ENCODE assay signal across 1 cellular context in the genomic region with DNA sequence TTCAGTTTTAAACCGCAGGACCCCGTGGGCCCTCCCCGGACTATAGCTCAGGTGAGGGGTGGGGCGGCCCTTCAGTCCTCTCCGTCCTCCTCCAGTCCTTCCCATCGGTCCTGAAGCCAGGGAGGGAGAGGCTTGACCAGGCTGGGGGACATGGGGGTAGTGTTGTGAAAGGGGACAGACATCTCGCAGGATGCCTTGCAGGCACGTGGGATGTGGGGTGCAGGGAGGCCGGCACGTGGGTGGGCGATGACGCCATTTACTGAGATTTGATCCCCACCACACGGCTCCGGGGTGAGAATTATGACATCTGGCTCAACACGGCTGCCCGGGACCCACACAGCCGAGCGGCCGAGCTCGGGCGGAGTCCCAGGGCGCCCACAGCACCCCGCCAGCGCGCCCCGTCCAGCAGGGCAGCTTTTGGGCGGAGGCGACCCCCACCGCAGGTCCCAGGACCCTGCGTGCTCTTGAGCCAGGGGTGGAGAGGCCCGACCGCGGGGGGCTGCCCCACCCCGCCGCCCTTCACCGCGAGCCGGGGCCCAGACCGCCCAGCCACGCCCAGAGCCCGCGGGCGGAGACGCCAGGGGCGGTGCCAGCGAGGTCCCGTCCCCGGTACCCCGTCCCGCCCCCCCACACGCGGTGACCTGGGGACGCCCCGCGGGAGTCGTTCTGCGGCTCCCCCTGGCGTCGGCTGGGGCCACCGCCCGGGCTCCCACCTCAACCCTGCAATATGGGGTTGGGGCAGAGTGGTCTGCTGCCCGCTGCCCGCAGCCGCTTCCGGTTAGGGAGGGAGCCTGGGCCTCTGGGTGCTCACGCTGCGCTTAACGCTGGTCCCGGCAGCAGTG.
TF ChIP-seq lines count a peak whose summit lies in the region.

No MANE protein-coding gene starts in this region.

TF ChIP-seq in HepG2, 621 proteins besides CTCF, POLR2A, EP300 and RAD21 (continued from another document and continues in another):
- TF ChIP-seq ZNF414 (CRISPR knock-in tag; IDR thresholded peaks at IDR 0.05) (no peak), ARHGAP35 (CRISPR knock-in tag; IDR thresholded peaks at IDR 0.05; ENCODE audit: borderline replicate concordance) (no peak), ZNF567 (CRISPR knock-in tag; IDR thresholded peaks at IDR 0.05; ENCODE audit: borderline replicate concordance) (no peak), KLF6 (CRISPR knock-in tag; IDR thresholded peaks at IDR 0.05) (no peak), MED13 (CRISPR knock-in tag; IDR thresholded peaks at IDR 0.05) (no peak), CREM (IDR thresholded peaks at IDR 0.05) (no peak), CREM (CRISPR knock-in tag; IDR thresholded peaks at IDR 0.05) (no peak), ZNF580 (CRISPR knock-in tag; IDR thresholded peaks at IDR 0.05; ENCODE audit: borderline replicate concordance, low read depth) (no peak), ARID3A (IDR thresholded peaks at IDR 0.05; ENCODE audit: low read depth, low read length) (no peak), RXRA (CRISPR knock-in tag; IDR thresholded peaks at IDR 0.05) (peak; percentile 55; the same call in 1 of the 2 replicates), IKZF4 (CRISPR knock-in tag; IDR thresholded peaks at IDR 0.05; ENCODE audit: borderline replicate concordance, low read depth, not compliant biosample characterization) (no peak), ZSCAN25 (CRISPR knock-in tag; IDR thresholded peaks at IDR 0.05) (peak; percentile 94), ATF3 (CRISPR knock-in tag; IDR thresholded peaks at IDR 0.05) (no peak), AGO2 (optimal IDR thresholded peaks at IDR 0.05; ENCODE audit: low read depth, low read length) (no peak), PRDM10 (CRISPR knock-in tag; IDR thresholded peaks at IDR 0.05; ENCODE audit: low read depth) (no peak), FOXC1 (CRISPR knock-in tag; IDR thresholded peaks at IDR 0.05; ENCODE audit: borderline replicate concordance) (no peak), TAF1 (CRISPR knock-in tag; IDR thresholded peaks at IDR 0.05) (no peak), POGZ (CRISPR knock-in tag; IDR thresholded peaks at IDR 0.05) (0 out of 2 replicates have a peak, but pooled peaks have one; percentile 15), ZNF446 (CRISPR knock-in tag; IDR thresholded peaks at IDR 0.05) (no peak), CEBPB (IDR thresholded peaks at IDR 0.05; ENCODE audit: borderline replicate concordance, low read depth, low read length) (no peak), ZFP62 (CRISPR knock-in tag; IDR thresholded peaks at IDR 0.05) (no peak), ZBTB21 (CRISPR knock-in tag; IDR thresholded peaks at IDR 0.05) (no peak), CHCHD3 (CRISPR knock-in tag; IDR thresholded peaks at IDR 0.05) (no peak), MIXL1 (CRISPR knock-in tag; IDR thresholded peaks at IDR 0.05) (no peak), ZNF17 (CRISPR knock-in tag; IDR thresholded peaks at IDR 0.05) (no peak), GRHL1 (CRISPR knock-in tag; conservative IDR thresholded peaks at IDR 0.05) (no peak), SP5 (CRISPR knock-in tag; IDR thresholded peaks at IDR 0.05; ENCODE audit: borderline replicate concordance, low read depth) (no peak)
- TF ChIP-seq, protein P1, sequence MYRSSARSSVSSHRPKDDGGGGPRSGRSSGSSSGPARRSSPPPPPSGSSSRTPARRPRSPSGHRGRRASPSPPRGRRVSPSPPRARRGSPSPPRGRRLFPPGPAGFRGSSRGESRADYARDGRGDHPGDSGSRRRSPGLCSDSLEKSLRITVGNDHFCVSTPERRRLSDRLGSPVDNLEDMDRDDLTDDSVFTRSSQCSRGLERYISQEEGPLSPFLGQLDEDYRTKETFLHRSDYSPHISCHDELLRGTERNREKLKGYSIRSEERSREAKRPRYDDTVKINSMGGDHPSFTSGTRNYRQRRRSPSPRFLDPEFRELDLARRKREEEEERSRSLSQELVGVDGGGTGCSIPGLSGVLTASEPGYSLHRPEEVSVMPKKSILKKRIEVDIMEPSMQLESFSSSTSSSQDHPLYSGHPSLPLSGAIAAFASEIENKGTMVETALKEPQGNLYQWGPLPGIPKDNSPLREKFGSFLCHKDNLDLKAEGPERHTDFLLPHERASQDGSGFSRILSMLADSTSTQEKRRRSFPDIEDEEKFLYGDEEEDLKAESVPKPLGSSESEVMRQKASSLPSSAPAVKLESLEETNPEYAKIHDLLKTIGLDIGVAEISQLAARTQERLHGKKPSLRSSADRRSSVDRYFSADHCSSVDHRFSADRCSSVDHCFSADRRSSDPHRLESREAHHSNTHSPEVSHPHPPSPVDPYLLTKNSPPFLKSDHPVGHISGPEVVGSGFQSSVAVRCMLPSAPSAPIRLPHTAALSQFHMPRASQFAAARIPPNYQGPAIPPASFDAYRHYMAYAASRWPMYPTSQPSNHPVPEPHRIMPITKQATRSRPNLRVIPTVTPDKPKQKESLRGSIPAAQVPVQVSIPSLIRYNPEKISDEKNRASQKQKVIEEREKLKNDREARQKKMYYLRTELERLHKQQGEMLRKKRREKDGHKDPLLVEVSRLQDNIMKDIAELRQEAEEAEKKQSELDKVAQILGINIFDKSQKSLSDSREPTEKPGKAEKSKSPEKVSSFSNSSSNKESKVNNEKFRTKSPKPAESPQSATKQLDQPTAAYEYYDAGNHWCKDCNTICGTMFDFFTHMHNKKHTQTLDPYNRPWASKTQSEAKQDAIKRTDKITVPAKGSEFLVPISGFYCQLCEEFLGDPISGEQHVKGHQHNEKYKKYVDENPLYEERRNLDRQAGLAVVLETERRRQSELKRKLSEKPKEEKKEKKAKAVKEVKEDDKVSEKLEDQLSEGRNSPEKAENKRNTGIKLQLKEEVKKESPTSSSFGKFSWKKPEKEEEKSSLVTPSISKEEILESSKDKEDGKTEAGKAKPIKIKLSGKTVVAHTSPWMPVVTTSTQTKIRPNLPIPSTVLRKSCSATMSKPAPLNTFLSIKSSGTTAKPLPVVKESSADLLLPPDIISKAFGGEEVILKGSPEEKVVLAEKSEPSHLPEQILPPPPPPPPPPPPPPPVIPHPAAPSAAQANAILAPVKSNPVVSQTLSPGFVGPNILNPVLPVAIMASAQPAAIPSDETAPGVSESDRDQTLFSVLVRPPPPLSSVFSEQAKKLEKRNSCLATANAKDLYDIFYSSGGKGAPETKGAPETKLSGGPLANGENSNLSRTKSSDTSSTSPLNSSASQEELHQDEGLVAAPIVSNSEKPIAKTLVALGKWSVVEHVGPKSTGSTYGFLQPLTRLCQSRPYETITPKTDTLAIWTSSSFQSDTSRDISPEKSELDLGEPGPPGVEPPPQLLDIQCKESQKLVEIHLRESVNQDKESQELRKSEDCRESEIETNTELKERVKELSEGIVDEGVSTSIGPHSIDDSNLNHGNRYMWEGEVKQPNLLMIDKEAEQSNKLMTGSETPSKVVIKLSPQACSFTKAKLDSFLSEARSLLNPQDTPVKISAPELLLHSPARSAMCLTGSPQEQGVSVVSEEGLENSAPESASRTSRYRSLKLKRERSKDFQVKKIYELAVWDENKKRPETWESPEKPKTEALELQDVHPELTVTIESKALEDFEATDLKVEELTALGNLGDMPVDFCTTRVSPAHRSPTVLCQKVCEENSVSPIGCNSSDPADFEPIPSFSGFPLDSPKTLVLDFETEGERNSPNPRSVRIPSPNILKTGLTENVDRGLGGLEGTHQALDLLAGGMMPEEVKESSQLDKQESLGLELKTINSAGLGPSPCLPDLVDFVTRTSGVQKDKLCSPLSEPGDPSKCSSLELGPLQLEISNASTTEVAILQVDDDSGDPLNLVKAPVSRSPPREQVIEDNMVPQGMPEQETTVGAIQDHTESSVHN (CRISPR knock-in tag; IDR thresholded peaks at IDR 0.05): no peak
- TF ChIP-seq, protein P2, sequence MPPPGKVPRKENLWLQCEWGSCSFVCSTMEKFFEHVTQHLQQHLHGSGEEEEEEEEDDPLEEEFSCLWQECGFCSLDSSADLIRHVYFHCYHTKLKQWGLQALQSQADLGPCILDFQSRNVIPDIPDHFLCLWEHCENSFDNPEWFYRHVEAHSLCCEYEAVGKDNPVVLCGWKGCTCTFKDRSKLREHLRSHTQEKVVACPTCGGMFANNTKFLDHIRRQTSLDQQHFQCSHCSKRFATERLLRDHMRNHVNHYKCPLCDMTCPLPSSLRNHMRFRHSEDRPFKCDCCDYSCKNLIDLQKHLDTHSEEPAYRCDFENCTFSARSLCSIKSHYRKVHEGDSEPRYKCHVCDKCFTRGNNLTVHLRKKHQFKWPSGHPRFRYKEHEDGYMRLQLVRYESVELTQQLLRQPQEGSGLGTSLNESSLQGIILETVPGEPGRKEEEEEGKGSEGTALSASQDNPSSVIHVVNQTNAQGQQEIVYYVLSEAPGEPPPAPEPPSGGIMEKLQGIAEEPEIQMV (CRISPR knock-in tag; IDR thresholded peaks at IDR 0.05; ENCODE audit: low read depth): no peak
- TF ChIP-seq, protein P3, sequence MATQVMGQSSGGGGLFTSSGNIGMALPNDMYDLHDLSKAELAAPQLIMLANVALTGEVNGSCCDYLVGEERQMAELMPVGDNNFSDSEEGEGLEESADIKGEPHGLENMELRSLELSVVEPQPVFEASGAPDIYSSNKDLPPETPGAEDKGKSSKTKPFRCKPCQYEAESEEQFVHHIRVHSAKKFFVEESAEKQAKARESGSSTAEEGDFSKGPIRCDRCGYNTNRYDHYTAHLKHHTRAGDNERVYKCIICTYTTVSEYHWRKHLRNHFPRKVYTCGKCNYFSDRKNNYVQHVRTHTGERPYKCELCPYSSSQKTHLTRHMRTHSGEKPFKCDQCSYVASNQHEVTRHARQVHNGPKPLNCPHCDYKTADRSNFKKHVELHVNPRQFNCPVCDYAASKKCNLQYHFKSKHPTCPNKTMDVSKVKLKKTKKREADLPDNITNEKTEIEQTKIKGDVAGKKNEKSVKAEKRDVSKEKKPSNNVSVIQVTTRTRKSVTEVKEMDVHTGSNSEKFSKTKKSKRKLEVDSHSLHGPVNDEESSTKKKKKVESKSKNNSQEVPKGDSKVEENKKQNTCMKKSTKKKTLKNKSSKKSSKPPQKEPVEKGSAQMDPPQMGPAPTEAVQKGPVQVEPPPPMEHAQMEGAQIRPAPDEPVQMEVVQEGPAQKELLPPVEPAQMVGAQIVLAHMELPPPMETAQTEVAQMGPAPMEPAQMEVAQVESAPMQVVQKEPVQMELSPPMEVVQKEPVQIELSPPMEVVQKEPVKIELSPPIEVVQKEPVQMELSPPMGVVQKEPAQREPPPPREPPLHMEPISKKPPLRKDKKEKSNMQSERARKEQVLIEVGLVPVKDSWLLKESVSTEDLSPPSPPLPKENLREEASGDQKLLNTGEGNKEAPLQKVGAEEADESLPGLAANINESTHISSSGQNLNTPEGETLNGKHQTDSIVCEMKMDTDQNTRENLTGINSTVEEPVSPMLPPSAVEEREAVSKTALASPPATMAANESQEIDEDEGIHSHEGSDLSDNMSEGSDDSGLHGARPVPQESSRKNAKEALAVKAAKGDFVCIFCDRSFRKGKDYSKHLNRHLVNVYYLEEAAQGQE (IDR thresholded peaks at IDR 0.05; ENCODE audit: borderline replicate concordance in 1 of 2, low read depth in 1 of 2, low read length in 2 of 2): no peak
